Comparison of ENCODE assay signal across 23 cellular contexts in the genomic region with DNA sequence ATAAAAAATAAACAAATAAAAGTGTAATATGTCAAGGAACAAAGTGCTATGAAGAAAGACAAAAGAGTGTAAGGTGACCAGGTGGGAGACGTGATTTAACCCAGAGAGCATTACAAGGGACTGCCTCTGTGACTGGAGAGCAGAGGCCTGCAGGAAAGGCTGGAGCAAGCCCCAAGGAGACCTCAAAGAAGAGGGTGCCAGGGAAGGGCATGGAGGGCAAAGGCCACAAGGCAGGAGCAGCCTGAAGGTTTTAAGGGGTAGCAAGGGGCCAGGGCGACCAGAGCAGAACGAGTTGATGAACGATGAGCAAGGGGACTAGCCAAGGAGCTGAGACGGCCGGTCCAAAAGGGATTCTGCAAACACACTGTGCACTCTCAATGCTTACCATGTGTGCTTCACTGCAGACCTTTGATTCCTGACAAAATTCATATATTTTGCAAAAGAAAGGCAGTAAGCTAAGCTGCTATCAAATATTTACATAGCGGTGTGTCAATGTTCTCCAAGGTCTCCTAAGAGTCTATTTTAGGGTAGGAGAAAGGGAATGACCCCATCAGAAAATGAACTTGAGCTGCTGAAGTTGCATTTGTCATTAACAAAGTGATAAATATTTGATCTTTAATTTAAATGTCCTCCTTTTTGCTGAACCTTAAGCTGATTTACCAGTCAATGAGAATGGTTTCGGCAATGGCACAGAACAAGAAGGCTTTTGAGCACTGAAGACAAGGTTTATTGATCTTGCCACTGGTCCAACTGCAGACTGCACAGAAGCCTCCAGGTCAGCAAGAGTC. TPM values are rescaled to one million over a fixed set of nuclear protein-coding genes. Genes with fewer than 3 reads are reported as not detected.
DNase-seq lines count a peak whose midpoint lies in the region; ATAC-seq and TF ChIP-seq lines count a peak whose summit lies in the region.
"Had no signal": no experiment of that assay in that cellular context is flagged by ENCODE, and none has a peak within 500 bp of the region (broad histone marks: within the 10 kb centered on the region; RNA-seq: fewer than 3 reads in every experiment).

No MANE protein-coding gene starts in this region.

- DNase-seq in T-helper 2 cell treated with Interferon-gamma antibody and Interleukin-4, amounts not matched to agents 5 μg/mL and 100 μg/mL, for 36 hours (ENCODE audit: low spot score) = no peak
- DNase-seq in T-helper 2 cell = no peak
- DNase-seq in posterior vena cava (ENCODE audit: low spot score) = no peak
- DNase-seq in caudate nucleus (lab: John Stamatoyannopoulos, UW) = no peak
- no peak for DNase-seq in trophoblast cell
- DNase-seq: AML-193; C1 segment of cervical spinal cord; CD8-positive, alpha-beta T cell; DMS79 treated with DMSO at 0.1 percent for 48 hours; GM23248; KG1; NCI-H1092 treated with DMSO at 0.1 percent for 48 hours; NCI-H1436 treated with DMSO at 0.1 percent for 48 hours; NCI-H226; NCI-H524; NK-92 treated with Interleukin-12 subunit alpha and Interleukin-12 subunit beta, amount 100 ng/mL, for 24 hours; SHP77 treated with DMSO at 0.1 percent for 48 hours; SK-N-SH had no signal

- H4K91ac ChIP-seq in trophoblast cell (ENCODE audit: low read depth, low read length) = no peak overlapping the region

- H3K36me3 ChIP-seq in liver (ENCODE audit: control insufficient read depth in 4 of 4, insufficient read depth in 3 of 4, low read depth in 1 of 4, low read length in 3 of 4) = no peaks in the 10 kb centered on the region
- H3K36me3 ChIP-seq in trophoblast cell (ENCODE audit: control insufficient read depth in 1 of 2, insufficient read depth in 2 of 2, low read length in 2 of 2) = peaks cover 0 to 2% of the 10 kb centered on the region in 2 experiments

- H2BK5ac ChIP-seq in trophoblast cell (ENCODE audit: low read depth, low read length, poor library complexity) = no peak overlapping the region

- no peak overlapping the region for H4K12ac ChIP-seq in trophoblast cell (ENCODE audit: low read depth, low read length)

- H3K9me3 ChIP-seq in liver (ENCODE audit: control insufficient read depth in 4 of 4, low read length in 3 of 4) (no peaks in the 10 kb centered on the region), trophoblast cell (ENCODE audit: insufficient read depth, low read depth, low read length) (peaks cover 1% of the 10 kb centered on the region)
- H3K9me3 ChIP-seq: SK-N-SH had no signal

- no peak overlapping the region for H2BK120ac ChIP-seq in trophoblast cell (ENCODE audit: insufficient read depth, low read length, poor library complexity)

- peak overlapping the region; percentile 0 for H3K27ac Mint-ChIP-seq in T-helper 2 cell treated with Interferon-gamma antibody and Interleukin-4, amounts not matched to agents 5 μg/mL and 100 μg/mL, for 36 hours
- no peak overlapping the region for H3K27ac Mint-ChIP-seq in activated T-helper 17 cell treated with anti-CD3 and anti-CD28 coated beads, Interleukin-2, amount 50 U/mL, for 72 hours
- H3K27ac Mint-ChIP-seq: CD8-positive, alpha-beta T cell had no signal

- TF ChIP-seq RAD21 in liver (IDR thresholded peaks at IDR 0.05) = no peak

- H3K4me1 ChIP-seq in liver (ENCODE audit: control insufficient read depth in 4 of 4, insufficient read depth in 4 of 4, low read length in 3 of 4) (peaks cover 21 to 70% (median 66%) of the 10 kb centered on the region in 4 donors), trophoblast cell (ENCODE audit: control insufficient read depth in 1 of 2, insufficient read depth in 2 of 2, low read length in 2 of 2) (peaks cover 0 to 4% of the 10 kb centered on the region in 2 experiments)

- peaks cover 16% of the 10 kb centered on the region for H3K36me3 Mint-ChIP-seq in T-helper 2 cell treated with Interferon-gamma antibody and Interleukin-4, amounts not matched to agents 5 μg/mL and 100 μg/mL, for 36 hours (ENCODE audit: low read depth)
- peaks cover 7% of the 10 kb centered on the region for H3K36me3 Mint-ChIP-seq in activated T-helper 17 cell treated with anti-CD3 and anti-CD28 coated beads, Interleukin-2, amount 50 U/mL, for 72 hours (ENCODE audit: low read depth)
- H3K36me3 Mint-ChIP-seq: CD8-positive, alpha-beta T cell had no signal

- H2AK5ac ChIP-seq in trophoblast cell (ENCODE audit: low read length) = no peak overlapping the region

- H3K27me3 ChIP-seq in liver (ENCODE audit: control insufficient read depth in 4 of 4, insufficient read depth in 4 of 4, low read length in 3 of 4) (no peaks in the 10 kb centered on the region), trophoblast cell (ENCODE audit: insufficient read depth, low read length) (no peaks in the 10 kb centered on the region)

- H3K14ac ChIP-seq in trophoblast cell (ENCODE audit: low read length) = no peak overlapping the region

- H2AFZ ChIP-seq in trophoblast cell (ENCODE audit: insufficient read depth, low read length, poor library complexity) = no peak overlapping the region
- H2AFZ ChIP-seq: GM23248 had no signal

- no peak overlapping the region for H2BK12ac ChIP-seq in trophoblast cell (ENCODE audit: low read length)

- intact Hi-C loops in posterior vena cava (cut with DNase I) = no loop called here

- H3K27me3 Mint-ChIP-seq in T-helper 2 cell treated with Interferon-gamma antibody and Interleukin-4, amounts not matched to agents 5 μg/mL and 100 μg/mL, for 36 hours (ENCODE audit: low read depth) = no peaks in the 10 kb centered on the region
- H3K27me3 Mint-ChIP-seq in activated T-helper 17 cell treated with anti-CD3 and anti-CD28 coated beads, Interleukin-2, amount 50 U/mL, for 72 hours = no peaks in the 10 kb centered on the region

- no peaks in the 10 kb centered on the region for H3K79me2 ChIP-seq in trophoblast cell (ENCODE audit: control insufficient read depth, insufficient read depth, low read length, poor library complexity)

- no peak overlapping the region for H3K23ac ChIP-seq in trophoblast cell (ENCODE audit: low read length)

- H3K4ac ChIP-seq in trophoblast cell (ENCODE audit: low read depth, low read length) = no peak overlapping the region

- no peak overlapping the region for H3K9ac ChIP-seq in liver (ENCODE audit: low read depth in 1 of 2, low read length in 2 of 2)
- H3K9ac ChIP-seq in trophoblast cell (ENCODE audit: low read length) = no peak overlapping the region
- H3K9ac ChIP-seq: GM23248, SK-N-SH had no signal

- H3K18ac ChIP-seq in trophoblast cell (ENCODE audit: low read length) = no peak overlapping the region

- H3K4me1 Mint-ChIP-seq in T-helper 2 cell treated with Interferon-gamma antibody and Interleukin-4, amounts not matched to agents 5 μg/mL and 100 μg/mL, for 36 hours (ENCODE audit: low read depth) = peaks cover 3% of the 10 kb centered on the region
- H3K4me1 Mint-ChIP-seq in activated T-helper 17 cell treated with anti-CD3 and anti-CD28 coated beads, Interleukin-2, amount 50 U/mL, for 72 hours = peaks cover 8% of the 10 kb centered on the region

- no peak overlapping the region for H3K4me3 Mint-ChIP-seq in T-helper 2 cell treated with Interferon-gamma antibody and Interleukin-4, amounts not matched to agents 5 μg/mL and 100 μg/mL, for 36 hours
- peak overlapping the region; percentile 3 for H3K4me3 Mint-ChIP-seq in activated T-helper 17 cell treated with anti-CD3 and anti-CD28 coated beads, Interleukin-2, amount 50 U/mL, for 72 hours
- H3K4me3 Mint-ChIP-seq: CD8-positive, alpha-beta T cell had no signal

- no peak for TF ChIP-seq CTCF in liver (IDR thresholded peaks at IDR 0.05; ENCODE audit: low read depth, low read length, missing input control)

- WGBS in liver = 47% methylated on average over 8 of the region's 8 CpGs
- WGBS in trophoblast cell (ENCODE audit: extremely low coverage, insufficient coverage, insufficient read length) = no CpG with 5 or more reads among the region's 8 CpGs

- H4K8ac ChIP-seq in trophoblast cell (ENCODE audit: low read depth, low read length) = no peak overlapping the region

- H3K4me3 ChIP-seq in liver (ENCODE audit: low read depth in 1 of 3, low read length in 3 of 3) (no peak overlapping the region), trophoblast cell (ENCODE audit: low read depth, low read length) (no peak overlapping the region)
- H3K4me3 ChIP-seq: GM23248 had no signal

- H3K27ac ChIP-seq in liver (ENCODE audit: low read depth in 1 of 2, low read length in 2 of 2) (peak overlapping the region; percentile 69 to 77), caudate nucleus (ENCODE audit: low read depth, low read length) (no peak overlapping the region), trophoblast cell (ENCODE audit: low read depth, low read length) (no peak overlapping the region)
- H3K27ac ChIP-seq: GM23248, HL-60, RWPE1 had no signal

- no peaks in the 10 kb centered on the region for H3K9me3 Mint-ChIP-seq in T-helper 2 cell treated with Interferon-gamma antibody and Interleukin-4, amounts not matched to agents 5 μg/mL and 100 μg/mL, for 36 hours
- H3K9me3 Mint-ChIP-seq in activated T-helper 17 cell treated with anti-CD3 and anti-CD28 coated beads, Interleukin-2, amount 50 U/mL, for 72 hours = no peaks in the 10 kb centered on the region
- H3K9me3 Mint-ChIP-seq: CD8-positive, alpha-beta T cell had no signal

- no peak overlapping the region for H3K4me2 ChIP-seq in trophoblast cell (ENCODE audit: low read length)
- H3K4me2 ChIP-seq: SK-N-SH had no signal

- ATAC-seq in activated T-helper 17 cell treated with anti-CD3 and anti-CD28 coated beads, Interleukin-2, amount 50 U/mL, for 72 hours (replicated peaks) = no peak
- ATAC-seq: CD8-positive, alpha-beta T cell; HCT116 had no signal

- H3K79me1 ChIP-seq in trophoblast cell (ENCODE audit: low read length) = no peaks in the 10 kb centered on the region

TF ChIP-seq in liver, 16 proteins besides CTCF, POLR2A, EP300 and RAD21 (continues in another document):
- no peak for TF ChIP-seq NR2F2 (IDR thresholded peaks at IDR 0.05)
- no peak for TF ChIP-seq HNF4G (IDR thresholded peaks at IDR 0.05)
- no peak for TF ChIP-seq GABPA (IDR thresholded peaks at IDR 0.05 in 1 of 2, conservative IDR thresholded peaks at IDR 0.05 in 1 of 2)
- TF ChIP-seq FOXA1 (IDR thresholded peaks at IDR 0.05) = no peak
- no peak for TF ChIP-seq MAX (IDR thresholded peaks at IDR 0.05)

RNA-seq across cellular contexts. Expression of gene SMCO4, which starts 50.5 kb away (rescaled TPM):
- total RNA-seq in activated T-helper 17 cell treated with anti-CD3 and anti-CD28 coated beads, Interleukin-2, amount 50 U/mL, for 72 hours = 10 to 100 TPM; 49.3 to 82.4 TPM
- total RNA-seq in liver = 10 to 100 TPM; 21.2 to 36.4 TPM
- 10 to 100 TPM; 59.4 to 98.8 TPM for polyA plus RNA-seq in liver
- 10 to 100 TPM; 11.6 to 11.7 TPM for total RNA-seq in posterior vena cava
- 29.0 and 32.8 TPM in 2 replicates for polyA plus RNA-seq in trophoblast cell (2013)

Comparison
In these comparisons a context has a peak if more than half of its experiments do, and no peak if none do; other contexts are left out.
1. H3K27ac ChIP-seq: peak in liver (2 of 2); none in caudate nucleus (single experiment) and trophoblast cell (single experiment).